1 cellular context compared by ENCODE assay signal in the genomic region with DNA sequence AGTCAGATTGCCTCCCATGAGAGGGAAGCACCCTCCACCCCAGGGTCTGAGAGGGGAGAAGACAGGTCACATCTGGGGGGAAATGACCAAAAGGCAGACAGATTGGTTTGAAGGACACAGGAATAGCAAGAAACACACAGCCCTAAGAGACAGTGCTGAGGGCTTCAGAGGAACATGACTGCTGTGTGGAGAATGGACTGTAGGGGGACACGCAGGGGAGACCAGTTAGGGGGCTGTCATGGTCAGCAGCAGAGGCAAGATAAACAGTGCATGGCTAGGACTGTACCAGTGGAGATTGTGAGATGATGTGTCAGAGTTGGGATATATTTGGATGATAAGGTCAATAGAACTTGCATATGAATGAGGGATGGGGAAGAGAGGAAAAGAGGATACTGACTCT.
TF ChIP-seq lines count a peak whose summit lies in the region.

No MANE protein-coding gene starts in this region.

TF ChIP-seq in H1, 55 proteins besides CTCF, POLR2A, EP300 and RAD21:
- TF ChIP-seq BCL11A (IDR thresholded peaks at IDR 0.05; ENCODE audit: low read depth in 2 of 2, low read length in 2 of 2) (no peak), TAF1 (IDR thresholded peaks at IDR 0.05; ENCODE audit: low read depth, low read length) (no peak), NANOG (IDR thresholded peaks at IDR 0.05; ENCODE audit: insufficient read depth, low read depth, low read length, poor library complexity, severe bottlenecking) (no peak), NRF1 (IDR thresholded peaks at IDR 0.05; ENCODE audit: low read depth, low read length) (no peak), KDM5A (IDR thresholded peaks at IDR 0.05; ENCODE audit: low read length) (no peak), KDM1A (IDR thresholded peaks at IDR 0.05; ENCODE audit: borderline replicate concordance, low read length) (no peak), MAFK (IDR thresholded peaks at IDR 0.05; ENCODE audit: low read depth, low read length) (no peak), BACH1 (IDR thresholded peaks at IDR 0.05; ENCODE audit: low read length) (no peak), CTBP2 (IDR thresholded peaks at IDR 0.05; ENCODE audit: borderline replicate concordance, insufficient read depth, insufficient read length, low read length) (no peak), RXRA (IDR thresholded peaks at IDR 0.05; ENCODE audit: insufficient read depth, low read depth, low read length) (no peak), RFX5 (IDR thresholded peaks at IDR 0.05; ENCODE audit: borderline replicate concordance, low read depth, low read length) (no peak), YY1 (IDR thresholded peaks at IDR 0.05; ENCODE audit: low read depth, low read length) (no peak), SIRT6 (IDR thresholded peaks at IDR 0.05; ENCODE audit: low read length) (no peak), SUZ12 (IDR thresholded peaks at IDR 0.05; ENCODE audit: low read length) (no peak)
- TF ChIP-seq, protein P1, sequence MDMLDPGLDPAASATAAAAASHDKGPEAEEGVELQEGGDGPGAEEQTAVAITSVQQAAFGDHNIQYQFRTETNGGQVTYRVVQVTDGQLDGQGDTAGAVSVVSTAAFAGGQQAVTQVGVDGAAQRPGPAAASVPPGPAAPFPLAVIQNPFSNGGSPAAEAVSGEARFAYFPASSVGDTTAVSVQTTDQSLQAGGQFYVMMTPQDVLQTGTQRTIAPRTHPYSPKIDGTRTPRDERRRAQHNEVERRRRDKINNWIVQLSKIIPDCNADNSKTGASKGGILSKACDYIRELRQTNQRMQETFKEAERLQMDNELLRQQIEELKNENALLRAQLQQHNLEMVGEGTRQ (IDR thresholded peaks at IDR 0.05; ENCODE audit: low read length): no peak
- TF ChIP-seq, protein P2, sequence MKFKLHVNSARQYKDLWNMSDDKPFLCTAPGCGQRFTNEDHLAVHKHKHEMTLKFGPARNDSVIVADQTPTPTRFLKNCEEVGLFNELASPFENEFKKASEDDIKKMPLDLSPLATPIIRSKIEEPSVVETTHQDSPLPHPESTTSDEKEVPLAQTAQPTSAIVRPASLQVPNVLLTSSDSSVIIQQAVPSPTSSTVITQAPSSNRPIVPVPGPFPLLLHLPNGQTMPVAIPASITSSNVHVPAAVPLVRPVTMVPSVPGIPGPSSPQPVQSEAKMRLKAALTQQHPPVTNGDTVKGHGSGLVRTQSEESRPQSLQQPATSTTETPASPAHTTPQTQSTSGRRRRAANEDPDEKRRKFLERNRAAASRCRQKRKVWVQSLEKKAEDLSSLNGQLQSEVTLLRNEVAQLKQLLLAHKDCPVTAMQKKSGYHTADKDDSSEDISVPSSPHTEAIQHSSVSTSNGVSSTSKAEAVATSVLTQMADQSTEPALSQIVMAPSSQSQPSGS (IDR thresholded peaks at IDR 0.05; ENCODE audit: low read length): no peak
- TF ChIP-seq, protein P3, sequence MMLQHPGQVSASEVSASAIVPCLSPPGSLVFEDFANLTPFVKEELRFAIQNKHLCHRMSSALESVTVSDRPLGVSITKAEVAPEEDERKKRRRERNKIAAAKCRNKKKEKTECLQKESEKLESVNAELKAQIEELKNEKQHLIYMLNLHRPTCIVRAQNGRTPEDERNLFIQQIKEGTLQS (IDR thresholded peaks at IDR 0.05; ENCODE audit: insufficient read depth, low read depth, low read length): no peak
- TF ChIP-seq, protein P4, sequence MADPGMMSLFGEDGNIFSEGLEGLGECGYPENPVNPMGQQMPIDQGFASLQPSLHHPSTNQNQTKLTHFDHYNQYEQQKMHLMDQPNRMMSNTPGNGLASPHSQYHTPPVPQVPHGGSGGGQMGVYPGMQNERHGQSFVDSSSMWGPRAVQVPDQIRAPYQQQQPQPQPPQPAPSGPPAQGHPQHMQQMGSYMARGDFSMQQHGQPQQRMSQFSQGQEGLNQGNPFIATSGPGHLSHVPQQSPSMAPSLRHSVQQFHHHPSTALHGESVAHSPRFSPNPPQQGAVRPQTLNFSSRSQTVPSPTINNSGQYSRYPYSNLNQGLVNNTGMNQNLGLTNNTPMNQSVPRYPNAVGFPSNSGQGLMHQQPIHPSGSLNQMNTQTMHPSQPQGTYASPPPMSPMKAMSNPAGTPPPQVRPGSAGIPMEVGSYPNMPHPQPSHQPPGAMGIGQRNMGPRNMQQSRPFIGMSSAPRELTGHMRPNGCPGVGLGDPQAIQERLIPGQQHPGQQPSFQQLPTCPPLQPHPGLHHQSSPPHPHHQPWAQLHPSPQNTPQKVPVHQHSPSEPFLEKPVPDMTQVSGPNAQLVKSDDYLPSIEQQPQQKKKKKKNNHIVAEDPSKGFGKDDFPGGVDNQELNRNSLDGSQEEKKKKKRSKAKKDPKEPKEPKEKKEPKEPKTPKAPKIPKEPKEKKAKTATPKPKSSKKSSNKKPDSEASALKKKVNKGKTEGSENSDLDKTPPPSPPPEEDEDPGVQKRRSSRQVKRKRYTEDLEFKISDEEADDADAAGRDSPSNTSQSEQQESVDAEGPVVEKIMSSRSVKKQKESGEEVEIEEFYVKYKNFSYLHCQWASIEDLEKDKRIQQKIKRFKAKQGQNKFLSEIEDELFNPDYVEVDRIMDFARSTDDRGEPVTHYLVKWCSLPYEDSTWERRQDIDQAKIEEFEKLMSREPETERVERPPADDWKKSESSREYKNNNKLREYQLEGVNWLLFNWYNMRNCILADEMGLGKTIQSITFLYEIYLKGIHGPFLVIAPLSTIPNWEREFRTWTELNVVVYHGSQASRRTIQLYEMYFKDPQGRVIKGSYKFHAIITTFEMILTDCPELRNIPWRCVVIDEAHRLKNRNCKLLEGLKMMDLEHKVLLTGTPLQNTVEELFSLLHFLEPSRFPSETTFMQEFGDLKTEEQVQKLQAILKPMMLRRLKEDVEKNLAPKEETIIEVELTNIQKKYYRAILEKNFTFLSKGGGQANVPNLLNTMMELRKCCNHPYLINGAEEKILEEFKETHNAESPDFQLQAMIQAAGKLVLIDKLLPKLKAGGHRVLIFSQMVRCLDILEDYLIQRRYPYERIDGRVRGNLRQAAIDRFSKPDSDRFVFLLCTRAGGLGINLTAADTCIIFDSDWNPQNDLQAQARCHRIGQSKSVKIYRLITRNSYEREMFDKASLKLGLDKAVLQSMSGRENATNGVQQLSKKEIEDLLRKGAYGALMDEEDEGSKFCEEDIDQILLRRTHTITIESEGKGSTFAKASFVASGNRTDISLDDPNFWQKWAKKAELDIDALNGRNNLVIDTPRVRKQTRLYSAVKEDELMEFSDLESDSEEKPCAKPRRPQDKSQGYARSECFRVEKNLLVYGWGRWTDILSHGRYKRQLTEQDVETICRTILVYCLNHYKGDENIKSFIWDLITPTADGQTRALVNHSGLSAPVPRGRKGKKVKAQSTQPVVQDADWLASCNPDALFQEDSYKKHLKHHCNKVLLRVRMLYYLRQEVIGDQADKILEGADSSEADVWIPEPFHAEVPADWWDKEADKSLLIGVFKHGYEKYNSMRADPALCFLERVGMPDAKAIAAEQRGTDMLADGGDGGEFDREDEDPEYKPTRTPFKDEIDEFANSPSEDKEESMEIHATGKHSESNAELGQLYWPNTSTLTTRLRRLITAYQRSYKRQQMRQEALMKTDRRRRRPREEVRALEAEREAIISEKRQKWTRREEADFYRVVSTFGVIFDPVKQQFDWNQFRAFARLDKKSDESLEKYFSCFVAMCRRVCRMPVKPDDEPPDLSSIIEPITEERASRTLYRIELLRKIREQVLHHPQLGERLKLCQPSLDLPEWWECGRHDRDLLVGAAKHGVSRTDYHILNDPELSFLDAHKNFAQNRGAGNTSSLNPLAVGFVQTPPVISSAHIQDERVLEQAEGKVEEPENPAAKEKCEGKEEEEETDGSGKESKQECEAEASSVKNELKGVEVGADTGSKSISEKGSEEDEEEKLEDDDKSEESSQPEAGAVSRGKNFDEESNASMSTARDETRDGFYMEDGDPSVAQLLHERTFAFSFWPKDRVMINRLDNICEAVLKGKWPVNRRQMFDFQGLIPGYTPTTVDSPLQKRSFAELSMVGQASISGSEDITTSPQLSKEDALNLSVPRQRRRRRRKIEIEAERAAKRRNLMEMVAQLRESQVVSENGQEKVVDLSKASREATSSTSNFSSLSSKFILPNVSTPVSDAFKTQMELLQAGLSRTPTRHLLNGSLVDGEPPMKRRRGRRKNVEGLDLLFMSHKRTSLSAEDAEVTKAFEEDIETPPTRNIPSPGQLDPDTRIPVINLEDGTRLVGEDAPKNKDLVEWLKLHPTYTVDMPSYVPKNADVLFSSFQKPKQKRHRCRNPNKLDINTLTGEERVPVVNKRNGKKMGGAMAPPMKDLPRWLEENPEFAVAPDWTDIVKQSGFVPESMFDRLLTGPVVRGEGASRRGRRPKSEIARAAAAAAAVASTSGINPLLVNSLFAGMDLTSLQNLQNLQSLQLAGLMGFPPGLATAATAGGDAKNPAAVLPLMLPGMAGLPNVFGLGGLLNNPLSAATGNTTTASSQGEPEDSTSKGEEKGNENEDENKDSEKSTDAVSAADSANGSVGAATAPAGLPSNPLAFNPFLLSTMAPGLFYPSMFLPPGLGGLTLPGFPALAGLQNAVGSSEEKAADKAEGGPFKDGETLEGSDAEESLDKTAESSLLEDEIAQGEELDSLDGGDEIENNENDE (IDR thresholded peaks at IDR 0.05; ENCODE audit: insufficient replicate concordance, low read length): no peak
- TF ChIP-seq, protein P5, sequence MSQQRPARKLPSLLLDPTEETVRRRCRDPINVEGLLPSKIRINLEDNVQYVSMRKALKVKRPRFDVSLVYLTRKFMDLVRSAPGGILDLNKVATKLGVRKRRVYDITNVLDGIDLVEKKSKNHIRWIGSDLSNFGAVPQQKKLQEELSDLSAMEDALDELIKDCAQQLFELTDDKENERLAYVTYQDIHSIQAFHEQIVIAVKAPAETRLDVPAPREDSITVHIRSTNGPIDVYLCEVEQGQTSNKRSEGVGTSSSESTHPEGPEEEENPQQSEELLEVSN (IDR thresholded peaks at IDR 0.05): no peak
